ENCODE assay signal across 14 cellular contexts in the genomic region with DNA sequence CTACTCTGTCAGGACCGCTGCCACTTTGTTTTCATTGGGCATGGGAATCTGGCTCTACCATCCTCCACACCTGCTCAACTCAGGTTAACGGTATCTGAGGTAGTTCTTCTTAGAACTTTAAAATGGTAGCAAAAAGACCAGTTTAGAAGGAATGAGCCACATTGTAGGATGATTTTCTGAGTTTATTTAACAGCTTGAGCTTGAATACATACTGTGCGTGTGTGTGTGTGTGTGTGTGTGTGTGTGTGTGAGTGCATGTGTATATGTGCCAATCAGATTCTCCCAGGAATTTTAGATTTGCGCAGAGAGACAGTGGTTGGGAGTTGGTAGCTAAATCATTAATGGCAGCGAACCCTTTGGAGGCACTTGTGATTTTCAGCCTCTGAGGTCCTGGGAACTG.
DNase-seq lines count a peak whose midpoint lies in the region; ATAC-seq and TF ChIP-seq lines count a peak whose summit lies in the region.
"Had no signal": no experiment of that assay in that cellular context is flagged by ENCODE, and none has a peak within 500 bp of the region (broad histone marks: within the 10 kb centered on the region; RNA-seq: fewer than 3 reads in every experiment).

No MANE protein-coding gene starts in this region.

- H3K27ac ChIP-seq in HCT116 (ENCODE audit: low read depth, low read length) (peak overlapping the region; percentile 92), RWPE2 (ENCODE audit: poor library complexity, severe bottlenecking) (peak overlapping the region; percentile 88), ascending aorta (no peak overlapping the region)

- H3K9me3 Mint-ChIP-seq in mesothelial cell of epicardium = peaks cover 10% of the 10 kb centered on the region
- H3K9me3 Mint-ChIP-seq: H9, HFFc6 had no signal

- CTCF ChIA-PET in HCT116 (lab: Charles Lee) = no interaction called here

- H3K9me3 ChIP-seq in HCT116 (ENCODE audit: control insufficient read depth in 1 of 2, insufficient read depth in 1 of 2, low read depth in 1 of 2, low read length in 2 of 2) (no peaks in the 10 kb centered on the region), RWPE2 (ENCODE audit: severe bottlenecking) (no peaks in the 10 kb centered on the region), ascending aorta (no peaks in the 10 kb centered on the region)
- H3K9me3 ChIP-seq: BE2C had no signal

- H3K36me3 ChIP-seq in HCT116 (ENCODE audit: control insufficient read depth in 1 of 2, insufficient read depth in 2 of 2, low read length in 2 of 2) = no peaks in the 10 kb centered on the region
- H3K36me3 ChIP-seq in RWPE2 (ENCODE audit: low read depth) = no peaks in the 10 kb centered on the region
- no peaks in the 10 kb centered on the region for H3K36me3 ChIP-seq in ascending aorta
- H3K36me3 ChIP-seq: BE2C had no signal

- intact Hi-C loops in HCT116 (cut with micrococcal nuclease) = loop anchor here (5.0 kb wide), 3 partner anchors 109 to 424 kb away; a partner anchor contains a TSS
- intact Hi-C loops in ascending aorta (cut with DNase I) = no loop called here

- RAD21 ChIA-PET in HCT116 (lab: Charles Lee; ENCODE audit: low non-redundant PET in 1 of 2, low total read pairs in 2 of 2, uncharacterized antibody in 2 of 2, unreplicated experiment in 2 of 2) = interaction anchor here in 1 of 2 experiments (0.6 kb wide), 1 partner anchor 255 kb away, joined by 3 read pairs; no protein-coding TSS in a partner anchor

- peak overlapping the region; percentile 80 for H3K4me2 ChIP-seq in HCT116 (ENCODE audit: low read length)

- peaks cover 38% of the 10 kb centered on the region for H3K4me1 Mint-ChIP-seq in mesothelial cell of epicardium

- DNase-seq in HCT116 (ENCODE audit: low read depth, low spot score) (no peak), RWPE2 (ENCODE audit: low spot score) (no peak), mesothelial cell of epicardium (ENCODE audit: low spot score in 2 of 2, unreplicated experiment in 2 of 2) (no peak), ascending aorta (ENCODE audit: low spot score in 2 of 2) (no peak), glomerular visceral epithelial cell (ENCODE audit: extremely low spot score) (no peak)
- DNase-seq in effector CD4-positive, alpha-beta T cell = no peak
- DNase-seq: BE2C; CD4-positive, alpha-beta memory T cell; DMS79; H9; HFFc6 had no signal

- no TSS peak for BruUV-seq in HCT116 (replicated peaks; lab: Mats Ljungman, UMichigan)

- no peaks in the 10 kb centered on the region for H3K79me2 ChIP-seq in HCT116 (ENCODE audit: insufficient read depth, low read length)

- TF ChIP-seq CTCF in HCT116 (IDR thresholded peaks at IDR 0.05 in 2 of 3, conservative IDR thresholded peaks at IDR 0.05 in 1 of 3; ENCODE audit: borderline replicate concordance in 1 of 3, insufficient read depth in 1 of 3, low read depth in 2 of 3, low read length in 2 of 3) = no peak
- TF ChIP-seq CTCF in RWPE2 (IDR thresholded peaks at IDR 0.05; ENCODE audit: poor library complexity, severe bottlenecking) = no peak
- no peak for TF ChIP-seq CTCF in mesothelial cell of epicardium (IDR thresholded peaks at IDR 0.05; ENCODE audit: unreplicated experiment)
- no peak for TF ChIP-seq CTCF in ascending aorta (IDR thresholded peaks at IDR 0.05)

- H3K27me3 ChIP-seq in HCT116 (ENCODE audit: insufficient read depth, low read length) (no peaks in the 10 kb centered on the region), RWPE2 (ENCODE audit: insufficient read depth, poor library complexity, severe bottlenecking) (no peaks in the 10 kb centered on the region), ascending aorta (no peaks in the 10 kb centered on the region)
- H3K27me3 ChIP-seq: BE2C had no signal

- H3K36me3 Mint-ChIP-seq in mesothelial cell of epicardium = no peaks in the 10 kb centered on the region
- H3K36me3 Mint-ChIP-seq: CD4-positive, alpha-beta memory T cell had no signal

- H3K9me2 ChIP-seq in HCT116 (ENCODE audit: insufficient read depth) = no peaks in the 10 kb centered on the region

- peak; percentile 2; the same call in 1 of the 2 replicates for ATAC-seq in HCT116
- ATAC-seq in RWPE2 (ENCODE audit: low read depth) = no peak
- no peak for ATAC-seq in HG02970 (IDR thresholded peaks at IDR 0.05; ENCODE audit: low FRiP score, unreplicated experiment)

- H3K27me3 Mint-ChIP-seq in mesothelial cell of epicardium (ENCODE audit: low read depth) = no peaks in the 10 kb centered on the region

- H3K4me3 Mint-ChIP-seq in mesothelial cell of epicardium = no peak overlapping the region
- H3K4me3 Mint-ChIP-seq: CD4-positive, alpha-beta memory T cell; H9; HFFc6 had no signal

- H3K27ac Mint-ChIP-seq in mesothelial cell of epicardium = peak overlapping the region; percentile 64
- H3K27ac Mint-ChIP-seq: CD4-positive, alpha-beta memory T cell; H9; HFFc6 had no signal

- TF ChIP-seq RAD21 in HCT116 (IDR thresholded peaks at IDR 0.05; ENCODE audit: low read depth) = no peak

- H2AFZ ChIP-seq in HCT116 (ENCODE audit: low read depth, low read length, poor library complexity, severe bottlenecking) = peak overlapping the region; percentile 67
- H2AFZ ChIP-seq: GM23248 had no signal

- H3K9ac ChIP-seq in HCT116 (ENCODE audit: low read length) = 0 out of 2 replicates have a peak overlapping the region, but pooled peaks have one; percentile 4
- H3K9ac ChIP-seq: GM23248 had no signal

- peaks cover 44 to 60% of the 10 kb centered on the region in 2 experiments for H3K4me1 ChIP-seq in HCT116 (ENCODE audit: control insufficient read depth in 1 of 2, insufficient read depth in 2 of 2, low read length in 2 of 2)
- peaks cover 33% of the 10 kb centered on the region for H3K4me1 ChIP-seq in RWPE2 (ENCODE audit: insufficient read depth, poor library complexity, severe bottlenecking)
- H3K4me1 ChIP-seq in ascending aorta = no peaks in the 10 kb centered on the region

- no peaks in the 10 kb centered on the region for H4K20me1 ChIP-seq in HCT116 (ENCODE audit: insufficient read depth)

- POLR2A ChIA-PET in HCT116 (lab: Charles Lee) = interaction anchor here (2.0 kb wide), 1 partner anchor 86 kb away, joined by 5 read pairs; no protein-coding TSS in a partner anchor

- no peak for TF ChIP-seq POLR2A in HCT116 (IDR thresholded peaks at IDR 0.05; ENCODE audit: borderline replicate concordance, extremely low read depth, insufficient read depth, insufficient read length)

- H3K4me3 ChIP-seq in HCT116 (replicated peaks in 1 of 2; ENCODE audit: low read depth in 1 of 2, low read length in 2 of 2) (peak overlapping the region in 1 of 2 experiments; percentile 46; a peak in 2 of 4 replicates), RWPE2 (ENCODE audit: severe bottlenecking) (no peak overlapping the region), ascending aorta (no peak overlapping the region)
- H3K4me3 ChIP-seq: GM12878 had no signal

TF ChIP-seq in HCT116, 20 proteins besides CTCF, POLR2A, EP300 and RAD21 (continues in another document):
- TF ChIP-seq, protein P1, sequence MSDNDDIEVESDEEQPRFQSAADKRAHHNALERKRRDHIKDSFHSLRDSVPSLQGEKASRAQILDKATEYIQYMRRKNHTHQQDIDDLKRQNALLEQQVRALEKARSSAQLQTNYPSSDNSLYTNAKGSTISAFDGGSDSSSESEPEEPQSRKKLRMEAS (IDR thresholded peaks at IDR 0.05) = no peak
- TF ChIP-seq EZH2 (IDR thresholded peaks at IDR 0.05) = no peak
- TF ChIP-seq CEBPB (IDR thresholded peaks at IDR 0.05; ENCODE audit: low read depth) = no peak
- no peak for TF ChIP-seq CBX3 (IDR thresholded peaks at IDR 0.05; ENCODE audit: low read depth)
- TF ChIP-seq, protein P2, sequence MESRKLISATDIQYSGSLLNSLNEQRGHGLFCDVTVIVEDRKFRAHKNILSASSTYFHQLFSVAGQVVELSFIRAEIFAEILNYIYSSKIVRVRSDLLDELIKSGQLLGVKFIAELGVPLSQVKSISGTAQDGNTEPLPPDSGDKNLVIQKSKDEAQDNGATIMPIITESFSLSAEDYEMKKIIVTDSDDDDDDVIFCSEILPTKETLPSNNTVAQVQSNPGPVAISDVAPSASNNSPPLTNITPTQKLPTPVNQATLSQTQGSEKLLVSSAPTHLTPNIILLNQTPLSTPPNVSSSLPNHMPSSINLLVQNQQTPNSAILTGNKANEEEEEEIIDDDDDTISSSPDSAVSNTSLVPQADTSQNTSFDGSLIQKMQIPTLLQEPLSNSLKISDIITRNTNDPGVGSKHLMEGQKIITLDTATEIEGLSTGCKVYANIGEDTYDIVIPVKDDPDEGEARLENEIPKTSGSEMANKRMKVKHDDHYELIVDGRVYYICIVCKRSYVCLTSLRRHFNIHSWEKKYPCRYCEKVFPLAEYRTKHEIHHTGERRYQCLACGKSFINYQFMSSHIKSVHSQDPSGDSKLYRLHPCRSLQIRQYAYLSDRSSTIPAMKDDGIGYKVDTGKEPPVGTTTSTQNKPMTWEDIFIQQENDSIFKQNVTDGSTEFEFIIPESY (IDR thresholded peaks at IDR 0.05; ENCODE audit: extremely low read depth, insufficient replicate concordance, low read length) = no peak
- TF ChIP-seq JUND (IDR thresholded peaks at IDR 0.05) = no peak
- TF ChIP-seq SIN3A (IDR thresholded peaks at IDR 0.05; ENCODE audit: low read depth) = no peak
- no peak for TF ChIP-seq SP1 (IDR thresholded peaks at IDR 0.05; ENCODE audit: low read depth)
- TF ChIP-seq, protein P3, sequence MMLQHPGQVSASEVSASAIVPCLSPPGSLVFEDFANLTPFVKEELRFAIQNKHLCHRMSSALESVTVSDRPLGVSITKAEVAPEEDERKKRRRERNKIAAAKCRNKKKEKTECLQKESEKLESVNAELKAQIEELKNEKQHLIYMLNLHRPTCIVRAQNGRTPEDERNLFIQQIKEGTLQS (IDR thresholded peaks at IDR 0.05) = no peak
- no peak for TF ChIP-seq SRF (IDR thresholded peaks at IDR 0.05; ENCODE audit: low read depth)
- TF ChIP-seq TCF7L2 (IDR thresholded peaks at IDR 0.05; ENCODE audit: borderline replicate concordance, extremely low read depth, insufficient read depth, insufficient read length) = no peak
- TF ChIP-seq EGR1 (IDR thresholded peaks at IDR 0.05; ENCODE audit: low read depth) = no peak
- TF ChIP-seq ELF1 (IDR thresholded peaks at IDR 0.05; ENCODE audit: borderline replicate concordance, low read depth) = no peak

Comparison
In these comparisons a context has a peak if more than half of its experiments do, and no peak if none do; other contexts are left out.
1. H3K27ac ChIP-seq: peak in HCT116 (single experiment) and RWPE2 (single experiment); none in ascending aorta (0 of 2).